Comparison of ENCODE assay signal across 8 cellular contexts in genomic region chr6:99588618-99589289, GRCh38. TPM values are rescaled to one million over a fixed set of nuclear protein-coding genes. Genes with fewer than 3 reads are reported as not detected.
DNase-seq lines count a peak whose midpoint lies in the region; ATAC-seq and TF ChIP-seq lines count a peak whose summit lies in the region.

No MANE protein-coding gene starts in this region.

- ATAC-seq in GM19025 (IDR thresholded peaks at IDR 0.05; ENCODE audit: low read depth, unreplicated experiment) (peak; percentile 96), HG03159 (IDR thresholded peaks at IDR 0.05; ENCODE audit: unreplicated experiment) (peak; percentile 88)

- no peak overlapping the region for H3K27ac Mint-ChIP-seq in mesothelial cell of epicardium

- no peaks in the 10 kb centered on the region; the same call in 1 of the 2 replicates for H3K9me3 ChIP-seq in BE2C
- H3K9me3 ChIP-seq in effector memory CD4-positive, alpha-beta T cell (ENCODE audit: control insufficient read depth, low read length), result no peaks in the 10 kb centered on the region

- peak; percentile 73 for DNase-seq in BE2C
- DNase-seq in NCI-H460 (ENCODE audit: extremely low read depth, low read depth), result peak; percentile 73
- peak; percentile 67 to 77 for DNase-seq in activated CD4-positive, alpha-beta T cell treated with anti-CD3 and anti-CD28 coated beads, Interleukin-2, amount 50 U/mL, for 48 hours
- DNase-seq in effector memory CD4-positive, alpha-beta T cell, result peak in 2 of 3 donors; percentile 24 to 28
- DNase-seq in mesothelial cell of epicardium (ENCODE audit: low spot score in 2 of 2, unreplicated experiment in 2 of 2), result peak in 1 of 2 experiments; percentile 72
- peak; percentile 52 for DNase-seq in stimulated activated CD8-positive, alpha-beta memory T cell treated with anti-CD3 and anti-CD28 coated beads, Interleukin-4, amount 100 ng/mL, for 24 hours (ENCODE audit: low read depth)

- TF ChIP-seq CTCF in BE2C (IDR thresholded peaks at IDR 0.05; ENCODE audit: low read depth, low read length), result peak; percentile 59
- TF ChIP-seq CTCF in mesothelial cell of epicardium (IDR thresholded peaks at IDR 0.05; ENCODE audit: unreplicated experiment), result no peak

- H3K27me3 Mint-ChIP-seq in mesothelial cell of epicardium (ENCODE audit: low read depth), result peaks cover 90% of the 10 kb centered on the region

- no peak overlapping the region for H3K27ac ChIP-seq in effector memory CD4-positive, alpha-beta T cell (ENCODE audit: insufficient read depth, low read length, poor library complexity, severe bottlenecking)

- H3K27me3 ChIP-seq in BE2C, result peaks cover 86% of the 10 kb centered on the region
- peaks cover 40% of the 10 kb centered on the region for H3K27me3 ChIP-seq in effector memory CD4-positive, alpha-beta T cell (replicated peaks; ENCODE audit: control insufficient read depth, insufficient read depth, low read length, poor library complexity, severe bottlenecking)

- H3K4me1 ChIP-seq in BE2C, result no peaks in the 10 kb centered on the region
- H3K4me1 ChIP-seq in effector memory CD4-positive, alpha-beta T cell (ENCODE audit: control insufficient read depth, insufficient read depth, low read length, poor library complexity, severe bottlenecking), result peaks cover 27% of the 10 kb centered on the region

- H3K36me3 ChIP-seq in BE2C, result no peaks in the 10 kb centered on the region
- no peaks in the 10 kb centered on the region for H3K36me3 ChIP-seq in effector memory CD4-positive, alpha-beta T cell (ENCODE audit: control insufficient read depth, insufficient read depth, low read length)

- H3K36me3 Mint-ChIP-seq in mesothelial cell of epicardium, result no peaks in the 10 kb centered on the region

- peak overlapping the region; percentile 71 for H3K4me3 Mint-ChIP-seq in mesothelial cell of epicardium

- peak overlapping the region; percentile 56 for H3K4me3 ChIP-seq in BE2C (ENCODE audit: low read depth, low read length)
- H3K4me3 ChIP-seq in effector memory CD4-positive, alpha-beta T cell (ENCODE audit: insufficient read depth, low read depth, low read length, poor library complexity, severe bottlenecking), result peak overlapping the region; percentile 71

- H3K4me1 Mint-ChIP-seq in mesothelial cell of epicardium, result peaks cover 9% of the 10 kb centered on the region

- H3K9me3 Mint-ChIP-seq in mesothelial cell of epicardium, result no peaks in the 10 kb centered on the region

RNA-seq across cellular contexts. Expression of gene PRDM13, which starts 17.9 kb away (rescaled TPM):
- not detected for polyA plus RNA-seq in BE2C (2012; ENCODE audit: insufficient read depth, insufficient read length, low read depth)
- total RNA-seq in NCI-H460 (2014; rRNA removed; shearing (Covaris generic)), result 1.6 and 2.8 TPM in 2 replicates
- 2.4 and 3.3 TPM in 2 replicates for polyA plus RNA-seq in NCI-H460 (2014; cell fraction: nucleus; rRNA removed)
- total RNA-seq in mesothelial cell of epicardium, result not detected in 3 replicates

RNA-seq across cellular contexts. Expression of gene CCNC, which starts 20.3 kb away (rescaled TPM):
- 27.5 TPM for polyA plus RNA-seq in BE2C (2012; ENCODE audit: insufficient read depth, insufficient read length, low read depth)
- 53.3 and 65.5 TPM in 2 replicates for total RNA-seq in NCI-H460 (2014; rRNA removed; shearing (Covaris generic))
- 62.4 and 81.2 TPM in 2 replicates for polyA plus RNA-seq in NCI-H460 (2014; cell fraction: nucleus; rRNA removed)
- total RNA-seq in mesothelial cell of epicardium, result 51.9 to 55.5 TPM (median 54.3 TPM) in 3 replicates
